In the genomic region with DNA sequence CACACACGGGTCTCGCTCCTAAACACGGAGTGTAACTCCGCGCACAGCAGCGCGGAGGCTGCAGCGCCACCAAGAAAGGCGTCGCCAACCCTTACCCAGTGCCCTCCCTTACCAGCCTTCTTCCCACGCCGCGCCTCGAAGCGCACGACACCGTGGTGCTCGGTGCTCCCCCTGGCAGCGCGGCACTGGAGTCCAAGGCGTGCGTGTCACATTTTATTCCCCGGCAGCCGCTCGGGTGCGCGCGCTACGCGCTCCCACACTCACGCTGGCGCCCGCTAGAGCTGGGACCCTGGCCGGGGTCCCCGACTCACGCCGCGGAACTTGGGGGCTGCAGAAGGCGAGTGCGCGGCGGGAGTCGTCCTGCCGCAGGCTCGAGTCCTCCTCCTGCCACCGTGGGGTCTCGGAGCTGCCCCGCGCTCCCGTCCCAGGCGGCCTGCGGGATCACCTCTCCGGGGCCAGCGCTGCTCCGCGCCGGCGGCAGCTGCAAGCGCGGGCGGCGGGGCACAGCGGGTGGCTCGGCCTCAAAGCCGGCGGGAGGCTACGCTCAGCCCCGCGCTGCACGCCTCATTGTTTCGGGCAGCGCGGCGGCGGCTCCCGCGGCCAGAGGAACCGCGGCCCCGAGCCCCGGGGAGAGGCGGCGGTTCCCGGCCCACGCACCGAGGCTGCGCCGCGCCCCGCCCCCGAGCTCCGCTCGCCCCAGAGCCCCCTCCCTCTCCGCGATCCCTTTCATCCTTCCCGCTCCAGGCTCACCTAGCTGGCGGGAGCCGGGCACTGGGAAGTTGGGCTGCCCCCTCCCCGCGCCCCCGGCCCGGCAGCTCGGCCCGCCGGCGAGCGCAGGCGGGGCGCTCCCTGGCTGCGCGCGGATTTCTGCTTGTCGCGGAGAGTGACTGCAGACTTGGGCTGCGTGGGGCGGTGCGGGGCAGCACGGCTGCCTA, we compare ENCODE assay signal across 8 cellular contexts. TPM values are rescaled to one million over a fixed set of nuclear protein-coding genes. Genes with fewer than 3 reads are reported as not detected.
DNase-seq lines count a peak whose midpoint lies in the region; ATAC-seq and TF ChIP-seq lines count a peak whose summit lies in the region.
"Had no signal": no experiment of that assay in that cellular context is flagged by ENCODE, and none has a peak within 500 bp of the region (broad histone marks: within the 10 kb centered on the region; RNA-seq: fewer than 3 reads in every experiment).

A gene with protein sequence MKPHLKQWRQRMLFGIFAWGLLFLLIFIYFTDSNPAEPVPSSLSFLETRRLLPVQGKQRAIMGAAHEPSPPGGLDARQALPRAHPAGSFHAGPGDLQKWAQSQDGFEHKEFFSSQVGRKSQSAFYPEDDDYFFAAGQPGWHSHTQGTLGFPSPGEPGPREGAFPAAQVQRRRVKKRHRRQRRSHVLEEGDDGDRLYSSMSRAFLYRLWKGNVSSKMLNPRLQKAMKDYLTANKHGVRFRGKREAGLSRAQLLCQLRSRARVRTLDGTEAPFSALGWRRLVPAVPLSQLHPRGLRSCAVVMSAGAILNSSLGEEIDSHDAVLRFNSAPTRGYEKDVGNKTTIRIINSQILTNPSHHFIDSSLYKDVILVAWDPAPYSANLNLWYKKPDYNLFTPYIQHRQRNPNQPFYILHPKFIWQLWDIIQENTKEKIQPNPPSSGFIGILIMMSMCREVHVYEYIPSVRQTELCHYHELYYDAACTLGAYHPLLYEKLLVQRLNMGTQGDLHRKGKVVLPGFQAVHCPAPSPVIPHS (minus strand): TSS at position 187 of the 935 bp plus-strand sequence. CDS start 42,190 bp downstream, outside the sequence.

- no peak for TF ChIP-seq CTCF in smooth muscle cell (IDR thresholded peaks at IDR 0.05; ENCODE audit: borderline replicate concordance, insufficient read depth, poor library complexity, severe bottlenecking)

- H3K36me3 ChIP-seq in HUES48 (ENCODE audit: control insufficient read depth, insufficient read depth, low read length) (no peaks in the 10 kb centered on the region), smooth muscle cell (ENCODE audit: low read depth) (no peaks in the 10 kb centered on the region)

- peaks cover 47% of the 10 kb centered on the region for H3K79me2 ChIP-seq in smooth muscle cell (ENCODE audit: low read depth)

- H3K4me3 ChIP-seq in HUES48 (ENCODE audit: low read depth, low read length) (peak within 1 kb of the TSS; percentile 79), iPS-18c (ENCODE audit: insufficient read depth, low read depth, low read length) (peak within 1 kb of the TSS; percentile 77), smooth muscle cell (peak within 1 kb of the TSS; percentile 91)

- ATAC-seq in HG02588 (IDR thresholded peaks at IDR 0.05; ENCODE audit: unreplicated experiment) = no peak

- peak in 47 of 58 donors; percentile 6 to 82 (median 47) for DNase-seq in anterior cingulate cortex (lab: John Stamatoyannopoulos, UW)
- peak; percentile 42 for DNase-seq in smooth muscle cell (lab: John Stamatoyannopoulos, UW; ENCODE audit: unreplicated experiment)
- DNase-seq in OCI-M2 (lab: John Stamatoyannopoulos, UW; ENCODE audit: unreplicated experiment) = no peak
- no peak for DNase-seq in activated CD4-positive, CD25-positive, alpha-beta regulatory T cell treated with anti-CD3 and anti-CD28 coated beads, Interleukin-2, amount 50 U/mL, for 72 hours

- H3K4me1 ChIP-seq in HUES48 (ENCODE audit: control insufficient read depth, insufficient read depth, low read length) (peaks cover 41% of the 10 kb centered on the region), smooth muscle cell (ENCODE audit: low read depth) (peaks cover 4% of the 10 kb centered on the region)

- H3K4me2 ChIP-seq in smooth muscle cell = peak within 1 kb of the TSS; percentile 93

- WGBS in smooth muscle cell (ENCODE audit: low lambda C conversion rate) = 2% methylated on average over 83 of the region's 118 CpGs

- peaks cover 28% of the 10 kb centered on the region for H4K20me1 ChIP-seq in smooth muscle cell (ENCODE audit: low read depth)

- H3K9me3 ChIP-seq in HUES48 (ENCODE audit: control insufficient read depth, insufficient read depth, low read length) (no peaks in the 10 kb centered on the region), iPS-18c (ENCODE audit: control insufficient read depth, insufficient read depth, low read length) (no peaks in the 10 kb centered on the region), smooth muscle cell (replicated peaks; ENCODE audit: low read depth) (no peaks in the 10 kb centered on the region)

- peak within 1 kb of the TSS; percentile 5 for H3K27ac ChIP-seq in HUES48 (ENCODE audit: low read depth, low read length)
- H3K27ac ChIP-seq in smooth muscle cell (ENCODE audit: low read depth) = peak within 1 kb of the TSS; percentile 71

- H3K9ac ChIP-seq in HUES48 (ENCODE audit: low read depth, low read length) = peak within 1 kb of the TSS; percentile 65
- H3K9ac ChIP-seq in smooth muscle cell (ENCODE audit: low read depth) = peak within 1 kb of the TSS; percentile 71

- H3F3A ChIP-seq in smooth muscle cell (ENCODE audit: low read depth) = peaks cover 6% of the 10 kb centered on the region

- peaks cover 46% of the 10 kb centered on the region for H3K27me3 ChIP-seq in HUES48 (ENCODE audit: control insufficient read depth, insufficient read depth, low read length)
- peaks cover 5% of the 10 kb centered on the region for H3K27me3 ChIP-seq in smooth muscle cell (ENCODE audit: low read depth)

- H2AFZ ChIP-seq in smooth muscle cell (ENCODE audit: low read depth) = peak within 1 kb of the TSS; percentile 81

RNA-seq across cellular contexts. Expression of the gene that starts here (rescaled TPM):
- total RNA-seq in smooth muscle cell = 64.6 and 140 TPM in 2 replicates
- polyA plus RNA-seq in smooth muscle cell = 26.1 and 42.5 TPM in 2 replicates
- total RNA-seq: M059J had no signal

Comparison
In these comparisons a context has a peak if more than half of its experiments do, and no peak if none do; other contexts are left out.
1. DNase-seq: peak in anterior cingulate cortex (47 of 58) and smooth muscle cell (single experiment); none in OCI-M2 (single experiment) and activated CD4-positive, CD25-positive, alpha-beta regulatory T cell treated with anti-CD3 and anti-CD28 coated beads, Interleukin-2, amount 50 U/mL, for 72 hours (single experiment).
2. Peak in every context shown above with its lines, with median percentiles within 50 percentile points of each other: H3K4me3 ChIP-seq.